Comparison of ENCODE assay signal across 15 cellular contexts in genomic region chr18:37705016-37705415, GRCh38.
A peak's percentile ranks its signal among the peaks of the same experiment; 100 is the strongest.
DNase-seq lines count a peak whose midpoint lies in the region; TF ChIP-seq lines count a peak whose summit lies in the region.
"Had no signal": no experiment of that assay in that cellular context is flagged by ENCODE, and none has a peak within 500 bp of the region (broad histone marks: within the 10 kb centered on the region; RNA-seq: fewer than 3 reads in every experiment).

No MANE protein-coding gene starts in this region.

- H3K27ac ChIP-seq in right atrium auricular region, result no peak overlapping the region
- H3K27ac ChIP-seq in neural progenitor cell, result no peak overlapping the region
- H3K27ac ChIP-seq: C4-2B, GM23248 had no signal

- peaks cover 4% of the 10 kb centered on the region for H3K27me3 Mint-ChIP-seq in neural progenitor cell (ENCODE audit: insufficient read depth, low read depth)
- H3K27me3 Mint-ChIP-seq: CD4-positive, CD25-positive, alpha-beta regulatory T cell had no signal

- no peaks in the 10 kb centered on the region for H3K36me3 ChIP-seq in right atrium auricular region
- no peaks in the 10 kb centered on the region for H3K36me3 ChIP-seq in neural progenitor cell

- intact Hi-C loops in cardiac septum (cut with DNase I) (no loop called here), head of caudate nucleus (cut with DNase I) (no loop called here)

- DNase-seq in cardiac septum (ENCODE audit: low spot score), result peak; percentile 4
- no peak for DNase-seq in right atrium auricular region (ENCODE audit: low spot score)
- DNase-seq in NCI-H524 (lab: John Stamatoyannopoulos, UW), result peak; percentile 54 to 92
- DNase-seq in neural progenitor cell (ENCODE audit: low spot score), result peak; percentile 32
- no peak for DNase-seq in C1 segment of cervical spinal cord (lab: John Stamatoyannopoulos, UW)
- DNase-seq in head of caudate nucleus, result no peak
- DNase-seq: Caco-2; CD4-positive, CD25-positive, alpha-beta regulatory T cell; CD8-positive, alpha-beta T cell; DMS153; DND-41; GM23248; H7; HCEC 1CT had no signal

- H3K4me1 ChIP-seq in right atrium auricular region, result no peaks in the 10 kb centered on the region
- H3K4me1 ChIP-seq in neural progenitor cell, result no peaks in the 10 kb centered on the region
- H3K4me1 ChIP-seq: Caco-2 had no signal

- H2AFZ ChIP-seq in neural progenitor cell (replicated peaks), result no peak overlapping the region
- H2AFZ ChIP-seq: GM23248 had no signal

- TF ChIP-seq CTCF in right atrium auricular region (IDR thresholded peaks at IDR 0.05) (no peak), neural progenitor cell (IDR thresholded peaks at IDR 0.05) (no peak)

- H3K4me2 ChIP-seq in neural progenitor cell, result no peak overlapping the region

- H3K4me3 ChIP-seq in right atrium auricular region (no peak overlapping the region), neural progenitor cell (no peak overlapping the region)
- H3K4me3 ChIP-seq: GM23248 had no signal

- no peak overlapping the region for H3K27ac Mint-ChIP-seq in neural progenitor cell
- H3K27ac Mint-ChIP-seq: CD4-positive, CD25-positive, alpha-beta regulatory T cell; CD8-positive, alpha-beta T cell had no signal

- H3F3A ChIP-seq in neural progenitor cell (ENCODE audit: low read depth), result no peaks in the 10 kb centered on the region

- no peaks in the 10 kb centered on the region for H3K9me3 Mint-ChIP-seq in neural progenitor cell
- H3K9me3 Mint-ChIP-seq: CD8-positive, alpha-beta T cell had no signal

- no peaks in the 10 kb centered on the region for H3K36me3 Mint-ChIP-seq in neural progenitor cell
- H3K36me3 Mint-ChIP-seq: CD4-positive, CD25-positive, alpha-beta regulatory T cell; CD8-positive, alpha-beta T cell had no signal

- H3K9me3 ChIP-seq in right atrium auricular region, result no peaks in the 10 kb centered on the region
- H3K9me3 ChIP-seq in neural progenitor cell (ENCODE audit: low read depth), result no peaks in the 10 kb centered on the region
- H3K9me3 ChIP-seq: Caco-2 had no signal

- no peak overlapping the region for H3K9ac ChIP-seq in neural progenitor cell
- H3K9ac ChIP-seq: GM23248 had no signal

- no peaks in the 10 kb centered on the region for H4K20me1 ChIP-seq in neural progenitor cell (ENCODE audit: low read depth)

- H3K79me2 ChIP-seq in neural progenitor cell (ENCODE audit: low read depth), result no peaks in the 10 kb centered on the region

- no peaks in the 10 kb centered on the region for H3K27me3 ChIP-seq in right atrium auricular region
- no peaks in the 10 kb centered on the region for H3K27me3 ChIP-seq in neural progenitor cell

- no peak overlapping the region for H3K4me3 Mint-ChIP-seq in neural progenitor cell
- H3K4me3 Mint-ChIP-seq: CD4-positive, CD25-positive, alpha-beta regulatory T cell; CD8-positive, alpha-beta T cell had no signal

- H3K4me1 Mint-ChIP-seq in neural progenitor cell, result peaks cover 8% of the 10 kb centered on the region
- H3K4me1 Mint-ChIP-seq: CD4-positive, CD25-positive, alpha-beta regulatory T cell had no signal

Comparison
In these comparisons a context has a peak if more than half of its experiments do, and no peak if none do; other contexts are left out.
1. DNase-seq: peak in cardiac septum (single experiment), NCI-H524 (2 of 2) and neural progenitor cell (single experiment); none in right atrium auricular region (single experiment), C1 segment of cervical spinal cord (0 of 14) and head of caudate nucleus (0 of 42).